ENCODE assay signal across 20 cellular contexts in the genomic region with DNA sequence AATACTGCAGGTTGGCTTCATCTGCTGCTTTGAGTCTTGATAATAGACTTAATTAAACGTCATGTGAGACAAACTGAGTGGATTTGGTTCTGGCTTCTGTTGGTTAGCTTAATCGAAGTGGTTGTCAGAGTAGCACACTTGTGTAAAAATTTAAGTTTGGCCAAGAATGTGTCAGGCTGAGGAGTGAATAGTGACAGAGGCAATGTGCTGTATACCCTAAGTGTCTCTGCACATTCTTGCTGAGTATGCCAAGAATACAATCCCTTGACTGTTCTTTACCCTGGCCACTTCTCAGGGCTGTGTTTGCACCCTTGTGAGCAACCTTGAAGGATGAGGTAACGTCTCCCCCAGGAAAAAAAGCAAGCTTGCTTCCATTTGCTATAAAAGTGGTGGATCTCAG. TPM values are rescaled to one million over a fixed set of nuclear protein-coding genes. Genes with fewer than 3 reads are reported as not detected.
A peak's percentile ranks its signal among the peaks of the same experiment; 100 is the strongest.
DNase-seq lines count a peak whose midpoint lies in the region; ATAC-seq, FAIRE-seq and TF ChIP-seq lines count a peak whose summit lies in the region.
"Had no signal": no experiment of that assay in that cellular context is flagged by ENCODE, and none has a peak within 500 bp of the region (broad histone marks: within the 10 kb centered on the region; RNA-seq: fewer than 3 reads in every experiment).

No MANE protein-coding gene starts in this region.

- H3K18ac ChIP-seq in mesenchymal stem cell (ENCODE audit: low read depth in 1 of 2, low read length in 2 of 2), result no peak overlapping the region

- 97% methylated on average over 3 of the region's 3 CpGs for WGBS in mesenchymal stem cell

- H3K4me1 ChIP-seq in mesenchymal stem cell (ENCODE audit: control insufficient read depth, insufficient read depth, low read depth, low read length) (no peaks in the 10 kb centered on the region), A673 (ENCODE audit: insufficient read depth, low read length, poor library complexity, severe bottlenecking) (no peaks in the 10 kb centered on the region)
- H3K4me1 ChIP-seq: body of pancreas had no signal

- no peak overlapping the region for H4K91ac ChIP-seq in mesenchymal stem cell (ENCODE audit: low read length)

- H3K9ac ChIP-seq in mesenchymal stem cell (ENCODE audit: low read length), result peak overlapping the region; percentile 5

- H2AK5ac ChIP-seq in mesenchymal stem cell (ENCODE audit: low read length, severe bottlenecking), result no peak overlapping the region

- POLR2A ChIA-PET in A673 (lab: Charles Lee; ENCODE audit: low non-redundant PET), result no interaction called here

- no peaks in the 10 kb centered on the region for H3K9me3 ChIP-seq in mesenchymal stem cell (ENCODE audit: control insufficient read depth, low read length)
- no peaks in the 10 kb centered on the region for H3K9me3 ChIP-seq in A673 (ENCODE audit: low read depth, low read length, poor library complexity, severe bottlenecking)
- no peaks in the 10 kb centered on the region for H3K9me3 ChIP-seq in MG63
- H3K9me3 ChIP-seq: body of pancreas, gastroesophageal sphincter had no signal

- H3K36me3 ChIP-seq in mesenchymal stem cell (ENCODE audit: control insufficient read depth in 1 of 2, insufficient read depth in 2 of 2, low read depth in 1 of 2, low read length in 2 of 2) (peaks cover 17 to 53% of the 10 kb centered on the region in 2 experiments), A673 (ENCODE audit: insufficient read depth, low read length, poor library complexity, severe bottlenecking) (no peaks in the 10 kb centered on the region), MG63 (no peaks in the 10 kb centered on the region)

- H3K27me3 ChIP-seq in mesenchymal stem cell (ENCODE audit: control insufficient read depth in 1 of 2, insufficient read depth in 1 of 2, low read length in 2 of 2), result no peaks in the 10 kb centered on the region
- H3K27me3 ChIP-seq in A673 (replicated peaks; ENCODE audit: insufficient read depth, low read depth, low read length, poor library complexity), result no peaks in the 10 kb centered on the region
- H3K27me3 ChIP-seq in MG63, result no peaks in the 10 kb centered on the region
- H3K27me3 ChIP-seq: body of pancreas, gastroesophageal sphincter had no signal

- no peak overlapping the region for H2BK5ac ChIP-seq in mesenchymal stem cell (ENCODE audit: low read depth, low read length, poor library complexity, severe bottlenecking)

- no peak overlapping the region for H3K27ac ChIP-seq in mesenchymal stem cell (ENCODE audit: low read length, poor library complexity, severe bottlenecking)
- no peak overlapping the region for H3K27ac ChIP-seq in A673 (ENCODE audit: low read depth, low read length, poor library complexity, severe bottlenecking)
- H3K27ac ChIP-seq: body of pancreas had no signal

- intact Hi-C loops in A673 (cut with micrococcal nuclease; ENCODE audit: unreplicated experiment), result loop anchor here (10.0 kb wide), 1 partner anchor 1270 kb away; no protein-coding TSS in a partner anchor

- H3K79me1 ChIP-seq in mesenchymal stem cell (replicated peaks; ENCODE audit: low read length, poor library complexity, severe bottlenecking), result peaks cover 3% of the 10 kb centered on the region

- no peak overlapping the region for H2BK120ac ChIP-seq in mesenchymal stem cell (ENCODE audit: low read depth, low read length)

- no peak overlapping the region for H3K4me2 ChIP-seq in mesenchymal stem cell (ENCODE audit: low read length, poor library complexity, severe bottlenecking)

- H2AFZ ChIP-seq in mesenchymal stem cell (ENCODE audit: low read depth, low read length), result no peak overlapping the region

- no peak for ATAC-seq in HG03354 (IDR thresholded peaks at IDR 0.05; ENCODE audit: poor library complexity, severe bottlenecking, unreplicated experiment)
- ATAC-seq: body of pancreas, gastroesophageal sphincter had no signal

- no peak for FAIRE-seq in GM12891 (lab: Jason Lieb, UNC)

- no peak overlapping the region for H3K23ac ChIP-seq in mesenchymal stem cell (ENCODE audit: low read length in 2 of 2)

- no peak overlapping the region for H2BK12ac ChIP-seq in mesenchymal stem cell (ENCODE audit: low read length in 2 of 2)

- no peak overlapping the region for H4K8ac ChIP-seq in mesenchymal stem cell (ENCODE audit: low read length)

- no peak for DNase-seq in GM12891 (ENCODE audit: insufficient read length, low spot score)
- peak; percentile 31 for DNase-seq in SK-MEL-5 (ENCODE audit: low read depth, low spot score)
- peak; percentile 8 for DNase-seq in foreskin melanocyte
- no peak for DNase-seq in mesenchymal stem cell
- DNase-seq in A673 (ENCODE audit: low spot score), result no peak
- DNase-seq in NCI-H2227 treated with DMSO at 0.1 percent for 48 hours (lab: John Stamatoyannopoulos, UW), result no peak
- no peak for DNase-seq in MG63
- DNase-seq: activated B cell treated with CpG ODN at 0.5 μM for 24 hours; activated effector memory CD4-positive, alpha-beta T cell treated with anti-CD3 and anti-CD28 coated beads, Interleukin-2, amount 50 U/mL, for 16 hours; body of pancreas; CD8-positive, alpha-beta memory T cell; GOT3; NCI-H1436 treated with DMSO at 0.1 percent for 48 hours; NCI-H510A treated with DMSO at 0.1 percent for 48 hours; posterior cingulate gyrus; RPMI8226; T1000 had no signal

- in situ Hi-C loops in SK-MEL-5 (cut with HindIII; ENCODE audit: low pct_unique_long_range_greater_than_20kb, low sequenced_read_pairs), result no loop called here

- H2BK15ac ChIP-seq in mesenchymal stem cell (ENCODE audit: low read depth, poor library complexity, severe bottlenecking), result no peak overlapping the region

- no peak overlapping the region for H3K14ac ChIP-seq in mesenchymal stem cell (ENCODE audit: low read length in 2 of 2)

- no peak for TF ChIP-seq CTCF in A673 (conservative IDR thresholded peaks at IDR 0.05; ENCODE audit: low read depth, low read length)

- H3K4ac ChIP-seq in mesenchymal stem cell (ENCODE audit: low read depth in 1 of 2, low read length in 2 of 2), result no peak overlapping the region

- H3K4me3 ChIP-seq in mesenchymal stem cell (ENCODE audit: insufficient read depth in 1 of 2, low read depth in 1 of 2, low read length in 2 of 2) (no peak overlapping the region), A673 (ENCODE audit: low read depth, low read length, poor library complexity, severe bottlenecking) (no peak overlapping the region), MG63 (no peak overlapping the region)
- H3K4me3 ChIP-seq: body of pancreas, coronary artery, gastroesophageal sphincter had no signal

- TF ChIP-seq POLR2A in GM12891 (IDR thresholded peaks at IDR 0.05; ENCODE audit: low read depth, low read length), result no peak

- CTCF ChIA-PET in A673 (lab: Charles Lee), result no interaction called here

- no TSS peak for BruUV-seq in A673 (replicated peaks; lab: Mats Ljungman, UMichigan)

TF ChIP-seq in GM12891, 5 proteins besides CTCF, POLR2A, EP300 and RAD21:
- TF ChIP-seq POU2F2 (IDR thresholded peaks at IDR 0.05; ENCODE audit: low read depth, low read length) (no peak), SPI1 (IDR thresholded peaks at IDR 0.05; ENCODE audit: low read depth, low read length) (no peak), POLR2AphosphoS5 (IDR thresholded peaks at IDR 0.05; ENCODE audit: low read depth, low read length) (peak; percentile 38; the same call in 1 of the 2 replicates)

RNA-seq across cellular contexts. Expression of a gene that starts 14.9 kb away (rescaled TPM):
- polyA plus RNA-seq in GM12891 (2012; ENCODE audit: low read depth, missing spikeins), result 4,824 TPM
- total RNA-seq in SK-MEL-5 (2014; rRNA removed; shearing (Covaris generic)), result 3,064 and 3,163 TPM in 2 replicates
- polyA plus RNA-seq in SK-MEL-5 (2015; cell fraction: cytosol; rRNA removed), result 1,689 and 1,886 TPM in 2 replicates
- 632 and 848 TPM in 2 replicates for polyA plus RNA-seq in SK-MEL-5 (2015; cell fraction: nucleus; rRNA removed)
- polyA plus RNA-seq in mesenchymal stem cell (2013, experiment 1 of 2), result 3,246 TPM
- 3,402 TPM for polyA plus RNA-seq in mesenchymal stem cell (2013, experiment 2 of 2)
- total RNA-seq in A673 (2021), result 1,702 and 1,751 TPM in 2 replicates
- total RNA-seq in MG63 (2014; rRNA removed; shearing (Covaris generic); ENCODE audit: low replicate concordance), result 3,245 and 4,692 TPM in 2 replicates

Comparison
In these comparisons a context has a peak if more than half of its experiments do, and no peak if none do; other contexts are left out.
1. DNase-seq: peak in SK-MEL-5 (single experiment) and foreskin melanocyte (single experiment); none in GM12891 (single experiment), mesenchymal stem cell (single experiment), A673 (single experiment), NCI-H2227 treated with DMSO at 0.1 percent for 48 hours (single experiment) and MG63 (single experiment).